Comparison of ENCODE assay signal across 23 cellular contexts in the genomic region with DNA sequence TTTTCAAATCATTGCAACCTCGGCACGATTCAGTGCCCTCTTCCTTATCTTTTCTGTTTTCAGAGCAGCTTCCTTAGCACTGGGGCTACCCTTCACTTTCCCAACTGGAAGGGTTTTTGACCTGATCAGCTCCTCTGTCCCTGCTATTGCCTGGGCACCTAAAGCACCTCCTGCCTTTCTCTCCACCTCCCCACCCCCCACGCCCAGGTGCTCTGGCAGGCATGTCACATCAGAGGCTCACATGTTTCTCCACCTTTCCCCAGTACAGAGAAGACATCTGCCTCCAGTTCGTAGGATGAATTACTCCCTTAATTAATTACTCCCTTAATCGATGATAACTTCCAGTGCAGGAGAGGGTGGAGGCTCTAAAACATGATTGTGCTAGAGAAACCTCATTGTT.
"Had no signal": no experiment of that assay in that cellular context is flagged by ENCODE, and none has a peak within 500 bp of the region (broad histone marks: within the 10 kb centered on the region; RNA-seq: fewer than 3 reads in every experiment).

No MANE protein-coding gene starts in this region.

- H3K4me3 ChIP-seq: body of pancreas, ovary, sigmoid colon, tibial nerve had no signal

- H3K27me3 ChIP-seq: body of pancreas, ovary, sigmoid colon, tibial nerve had no signal

- DNase-seq: activated CD4-positive, alpha-beta T cell treated with anti-CD3 and anti-CD28 coated beads for 48 hours; activated CD4-positive, alpha-beta T cell treated with anti-CD3 and anti-CD28 coated beads, Interleukin-2, amount 50 U/mL, for 48 hours; activated CD8-positive, alpha-beta memory T cell treated with anti-CD3 and anti-CD28 coated beads, Interleukin-2, amount 50 U/mL, for 48 hours; activated naive CD4-positive, alpha-beta T cell; anterior cingulate cortex; dermis blood vessel endothelial cell; effector CD4-positive, alpha-beta T cell; mammary epithelial cell; midbrain; naive thymus-derived CD4-positive, alpha-beta T cell; ovary; sigmoid colon; small intestine; stimulated activated CD4-positive, alpha-beta T cell treated with anti-CD3 and anti-CD28 coated beads, Interleukin-4, amount 100 ng/mL, for 24 hours; stimulated activated naive CD8-positive, alpha-beta T cell treated with anti-CD3 and anti-CD28 coated beads, Interleukin-15, amount 100 ng/mL, for 72 hours; SW 1271; T-helper 9 cell had no signal

- H3K9me3 ChIP-seq: body of pancreas, ovary, sigmoid colon, tibial nerve had no signal

- H3K27ac ChIP-seq: body of pancreas, tibial nerve, VCaP had no signal

- H3K36me3 ChIP-seq: ovary, sigmoid colon, tibial nerve had no signal

- ATAC-seq: activated CD4-positive, CD25-positive, alpha-beta regulatory T cell treated with anti-CD3 and anti-CD28 coated beads, Interleukin-2, amount 50 U/mL, for 24 hours; body of pancreas; left lobe of liver; naive thymus-derived CD4-positive, alpha-beta T cell; stimulated activated memory B cell treated with anti-CD40 and anti-IgM and Interleukin-4, amounts not matched to agents 10 μg/mL and 1 μg/mL and 100 μg/mL, for 72 hours; stimulated activated naive CD8-positive, alpha-beta T cell treated with anti-CD3 and anti-CD28 coated beads, Interleukin-15, amount 100 ng/mL, for 72 hours had no signal
